In the genomic region with DNA sequence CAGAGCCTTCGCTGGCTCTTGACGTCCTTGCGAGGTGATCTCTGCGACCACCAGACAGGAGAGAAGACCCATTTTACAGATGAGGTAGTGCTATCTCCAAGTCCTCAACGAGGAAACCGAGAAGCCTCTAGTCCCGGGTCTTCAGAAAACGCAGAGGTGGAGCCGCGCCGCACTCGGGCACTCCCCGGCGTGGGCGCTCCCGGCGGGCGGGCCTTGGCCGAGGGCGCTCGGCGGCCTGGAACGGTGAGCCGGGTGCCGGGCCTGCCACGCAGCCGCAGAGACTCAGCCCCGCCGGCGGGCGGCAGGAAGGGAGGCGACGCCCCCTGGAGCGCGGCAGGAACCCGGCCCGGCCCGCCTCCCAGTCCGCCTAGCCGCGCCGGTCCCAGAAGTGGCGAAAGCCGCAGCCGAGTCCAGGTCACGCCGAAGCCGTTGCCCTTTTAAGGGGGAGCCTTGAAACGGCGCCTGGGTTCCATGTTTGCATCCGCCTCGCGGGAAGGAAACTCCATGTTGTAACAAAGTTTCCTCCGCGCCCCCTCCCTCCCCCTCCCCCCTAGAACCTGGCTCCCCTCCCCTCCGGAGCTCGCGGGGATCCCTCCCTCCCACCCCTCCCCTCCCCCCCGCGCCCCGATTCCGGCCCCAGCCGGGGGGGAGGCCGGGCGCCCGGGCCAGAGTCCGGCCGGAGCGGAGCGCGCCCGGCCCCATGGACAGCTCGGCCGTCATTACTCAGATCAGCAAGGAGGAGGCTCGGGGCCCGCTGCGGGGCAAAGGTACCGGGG, we compare ENCODE assay signal across 8 cellular contexts. TPM values are rescaled to one million over a fixed set of nuclear protein-coding genes. Genes with fewer than 3 reads are reported as not detected.
DNase-seq lines count a peak whose midpoint lies in the region; ATAC-seq and TF ChIP-seq lines count a peak whose summit lies in the region.

A gene with protein sequence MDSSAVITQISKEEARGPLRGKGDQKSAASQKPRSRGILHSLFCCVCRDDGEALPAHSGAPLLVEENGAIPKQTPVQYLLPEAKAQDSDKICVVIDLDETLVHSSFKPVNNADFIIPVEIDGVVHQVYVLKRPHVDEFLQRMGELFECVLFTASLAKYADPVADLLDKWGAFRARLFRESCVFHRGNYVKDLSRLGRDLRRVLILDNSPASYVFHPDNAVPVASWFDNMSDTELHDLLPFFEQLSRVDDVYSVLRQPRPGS (plus strand): TSS at position 478 of the 776 bp plus-strand sequence. CDS start 223 bp downstream, at position 701.

- peaks cover 6% of the 10 kb centered on the region; the same call in 1 of the 2 replicates for H4K20me1 ChIP-seq in PC-9 (ENCODE audit: insufficient read depth)

- no peaks in the 10 kb centered on the region for H3K27me3 Mint-ChIP-seq in IgD-negative memory B cell

- H3K27me3 ChIP-seq in PC-9 (ENCODE audit: insufficient read depth, low read depth) (no peaks in the 10 kb centered on the region), mucosa of rectum (ENCODE audit: control insufficient read depth in 2 of 2, insufficient read depth in 2 of 2, low read length in 2 of 2) (no peaks in the 10 kb centered on the region)

- no peaks in the 10 kb centered on the region for H3K36me3 Mint-ChIP-seq in IgD-negative memory B cell

- H3K9me3 Mint-ChIP-seq in IgD-negative memory B cell, result no peaks in the 10 kb centered on the region

- H3K79me2 ChIP-seq in PC-9 (ENCODE audit: low read depth), result peaks cover 40% of the 10 kb centered on the region

- ATAC-seq in GM21528 (IDR thresholded peaks at IDR 0.05; ENCODE audit: low FRiP score, unreplicated experiment), result peak; percentile 33

- no TSS peak for BruUV-seq in PC-9 (replicated peaks; lab: Mats Ljungman, UMichigan)

- H3K4me1 ChIP-seq in PC-9 (replicated peaks; ENCODE audit: insufficient read depth) (peaks cover 22% of the 10 kb centered on the region), mucosa of rectum (ENCODE audit: control insufficient read depth in 2 of 2, insufficient read depth in 2 of 2, low read length in 2 of 2) (peaks cover 46 to 50% of the 10 kb centered on the region in 2 donors)

- H3K27ac ChIP-seq in PC-9 (peak within 1 kb of the TSS; percentile 79), mucosa of rectum (ENCODE audit: low read depth in 2 of 2, low read length in 2 of 2) (peak within 1 kb of the TSS; percentile 99 to 100)

- no peak for TF ChIP-seq CTCF in PC-9 (conservative IDR thresholded peaks at IDR 0.05)
- TF ChIP-seq CTCF in epithelial cell of proximal tubule (conservative IDR thresholded peaks at IDR 0.05; ENCODE audit: low read depth, low read length), result no peak

- no peaks in the 10 kb centered on the region for H3K9me2 ChIP-seq in PC-9 (ENCODE audit: insufficient read depth)

- no peaks in the 10 kb centered on the region for H3K9me3 ChIP-seq in PC-9 (ENCODE audit: insufficient read depth, low read depth)
- no peaks in the 10 kb centered on the region for H3K9me3 ChIP-seq in mucosa of rectum (ENCODE audit: control insufficient read depth in 2 of 2, low read length in 2 of 2)

- H3K4me3 Mint-ChIP-seq in IgD-negative memory B cell, result peak within 1 kb of the TSS; percentile 92 to 100 (median 96)

- peaks cover 23 to 36% (median 33%) of the 10 kb centered on the region in 3 donors for H3K4me1 Mint-ChIP-seq in IgD-negative memory B cell

- DNase-seq in DMS 273 (lab: John Stamatoyannopoulos, UW; ENCODE audit: unreplicated experiment), result peak; percentile 97
- peak; percentile 83 to 95 for DNase-seq in PC-9
- peak; percentile 93 for DNase-seq in activated T-cell treated with anti-CD3 and anti-CD28 coated beads, Interleukin-2, amount 50 U/mL, for 1 hour
- peak; percentile 63 for DNase-seq in epithelial cell of proximal tubule (ENCODE audit: low read depth)
- peak; percentile 95 for DNase-seq in stimulated activated CD8-positive, alpha-beta memory T cell treated with anti-CD3 and anti-CD28 coated beads, Interleukin-4, amount 100 ng/mL, for 48 hours

- intact Hi-C loops in PC-9 (cut with micrococcal nuclease; ENCODE audit: unreplicated experiment), result loop anchor here (5.0 kb wide), 4 partner anchors 42 to 612 kb away; a partner anchor contains a TSS

- peak within 1 kb of the TSS; percentile 90 to 93 for H3K9ac ChIP-seq in mucosa of rectum (ENCODE audit: low read depth in 1 of 2, low read length in 2 of 2)

- peak within 1 kb of the TSS; percentile 94 for H3K4me2 ChIP-seq in PC-9

- peaks cover 19% of the 10 kb centered on the region; the same call in 1 of the 2 replicates for H3F3A ChIP-seq in PC-9 (ENCODE audit: insufficient read depth, low read depth)

- peak within 1 kb of the TSS; percentile 89 for H3K4me3 ChIP-seq in PC-9
- H3K4me3 ChIP-seq in epithelial cell of proximal tubule (ENCODE audit: low read depth, low read length), result peak within 1 kb of the TSS; percentile 72
- H3K4me3 ChIP-seq in mucosa of rectum (ENCODE audit: low read length in 2 of 2), result peak within 1 kb of the TSS; percentile 80 to 85

- CTCF ChIA-PET in PC-9 (lab: Charles Lee), result interaction anchor here (0.7 to 1.1 kb wide), 2 partner anchors 43 to 127 kb away, joined by 3 to 7 read pairs; a partner anchor contains a TSS

- H3K36me3 ChIP-seq in PC-9 (ENCODE audit: low read depth), result no peaks in the 10 kb centered on the region
- H3K36me3 ChIP-seq in mucosa of rectum (ENCODE audit: control insufficient read depth in 2 of 2, insufficient read depth in 2 of 2, low read length in 2 of 2), result peaks cover 25 to 29% of the 10 kb centered on the region in 2 donors

- H3K27ac Mint-ChIP-seq in IgD-negative memory B cell, result peak within 1 kb of the TSS; percentile 94 to 100 (median 95)

- POLR2A ChIA-PET in PC-9 (lab: Charles Lee; ENCODE audit: unreplicated experiment), result interaction anchor here (0.5 to 1.2 kb wide), 4 partner anchors 83 to 510 kb away, joined by 3 to 9 read pairs (median 6); no protein-coding TSS in a partner anchor

- H2AFZ ChIP-seq in PC-9, result peak within 1 kb of the TSS; percentile 77

RNA-seq across cellular contexts. Expression of the gene that starts here (rescaled TPM):
- 16.2 TPM for polyA plus RNA-seq in IgD-negative memory B cell
- total RNA-seq in PC-9 (2021) (61.8 and 69.6 TPM in 2 replicates), epithelial cell of proximal tubule (49.0 and 65.5 TPM in 2 replicates)

Comparison
In these comparisons a context has a peak if more than half of its experiments do, and no peak if none do; other contexts are left out.
1. Peak in every context shown above with its lines: DNase-seq, ATAC-seq, H3K4me3 ChIP-seq and H3K27ac ChIP-seq.